Comparison of ENCODE assay signal across 8 cellular contexts in the genomic region with DNA sequence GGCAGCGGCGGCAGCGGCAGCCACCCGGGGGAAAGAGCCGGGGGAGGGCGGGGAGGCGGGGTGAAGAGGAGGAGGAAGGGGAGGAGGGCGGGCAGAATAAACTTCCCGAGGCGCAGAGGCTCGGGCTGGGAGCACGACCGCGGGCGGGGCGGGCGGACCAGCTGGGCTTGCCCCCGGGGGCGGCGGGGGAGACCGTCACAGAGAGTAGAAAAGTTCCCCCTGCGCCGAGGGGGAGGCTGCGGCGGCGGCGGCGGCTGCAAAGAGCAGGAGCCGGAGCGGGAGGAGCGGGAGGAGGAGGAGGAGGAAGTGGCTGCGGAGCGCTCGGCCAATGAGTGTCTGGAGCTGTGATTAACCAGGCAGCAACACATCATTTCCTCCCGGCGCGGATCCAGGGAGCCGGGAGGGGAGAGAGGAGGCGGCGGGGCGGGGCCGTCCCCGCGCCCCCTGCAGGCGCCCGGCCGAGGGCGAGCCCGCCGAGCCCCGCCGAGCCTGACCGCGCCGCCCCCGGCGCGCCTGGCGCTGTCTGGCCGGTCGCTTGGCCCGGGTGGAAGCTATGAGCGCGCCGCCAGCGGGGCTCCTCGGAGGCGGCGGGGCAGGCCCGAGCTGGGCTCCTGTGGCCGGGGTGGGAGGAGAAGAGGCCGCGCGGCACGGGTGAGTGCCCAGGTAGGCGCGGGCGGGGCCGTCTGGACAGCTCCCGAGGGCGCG. TPM values are rescaled to one million over a fixed set of nuclear protein-coding genes. Genes with fewer than 3 reads are reported as not detected.
A peak's percentile ranks its signal among the peaks of the same experiment; 100 is the strongest.
DNase-seq lines count a peak whose midpoint lies in the region; ATAC-seq and TF ChIP-seq lines count a peak whose summit lies in the region.

Gene ACVR1 (minus strand): TSS at position 265 of the 705 bp plus-strand sequence. CDS start 76,837 bp downstream, outside the sequence.

- DNase-seq in DMS153 (lab: John Stamatoyannopoulos, UW) (peak; percentile 90), Peyer's patch (peak; percentile 89 to 97 (median 95)), esophagus muscularis mucosa (ENCODE audit: extremely low spot score) (peak; percentile 98)
- peak; percentile 87 to 89 for DNase-seq in activated T-cell treated with anti-CD3 and anti-CD28 coated beads, Interleukin-2, amount 50 U/mL, for 72 hours
- peak; percentile 47 to 48 for DNase-seq in stimulated activated CD8-positive, alpha-beta memory T cell treated with anti-CD3 and anti-CD28 coated beads, Interleukin-7, amount 100 ng/mL, for 1 hour (ENCODE audit: low read depth in 2 of 2)

- no peaks in the 10 kb centered on the region for H3K9me3 Mint-ChIP-seq in activated T-cell treated with anti-CD3 and anti-CD28 coated beads, Interleukin-2, amount 50 U/mL, for 72 hours

- H3K9ac ChIP-seq in muscle layer of colon (ENCODE audit: low read length): peak within 1 kb of the TSS; percentile 70

- intact Hi-C loops in esophagus muscularis mucosa (cut with DNase I): loop anchor here (2.0 to 5.0 kb wide), 2 partner anchors 87 to 136 kb away; no protein-coding TSS in a partner anchor

- H3K36me3 ChIP-seq in Peyer's patch (no peaks in the 10 kb centered on the region), esophagus muscularis mucosa (no peaks in the 10 kb centered on the region), muscle layer of colon (ENCODE audit: insufficient read depth, low read length) (no peaks in the 10 kb centered on the region)

- H3K4me1 ChIP-seq in Peyer's patch: peaks cover 0 to 28% (median 3%) of the 10 kb centered on the region in 4 donors
- peaks cover 16 to 49% (median 46%) of the 10 kb centered on the region in 4 donors for H3K4me1 ChIP-seq in esophagus muscularis mucosa
- H3K4me1 ChIP-seq in muscle layer of colon (ENCODE audit: insufficient read depth, low read length): peaks cover 43% of the 10 kb centered on the region

- H3K4me3 ChIP-seq in Peyer's patch (peak within 1 kb of the TSS; percentile 70 to 98 (median 86)), esophagus muscularis mucosa (peak within 1 kb of the TSS; percentile 79 to 93 (median 90)), muscle layer of colon (ENCODE audit: low read depth in 1 of 2, low read length in 2 of 2) (peak within 1 kb of the TSS; percentile 80 to 86)

- H3K27ac ChIP-seq in Peyer's patch: peak within 1 kb of the TSS; percentile 87 to 99 (median 96)
- peak within 1 kb of the TSS; percentile 94 to 98 (median 96) for H3K27ac ChIP-seq in esophagus muscularis mucosa (replicated peaks in 1 of 4)
- H3K27ac ChIP-seq in muscle layer of colon (ENCODE audit: low read depth, low read length): peak within 1 kb of the TSS; percentile 92

- H3K27me3 Mint-ChIP-seq in activated T-cell treated with anti-CD3 and anti-CD28 coated beads, Interleukin-2, amount 50 U/mL, for 72 hours (ENCODE audit: low read depth): no peaks in the 10 kb centered on the region

- H3K27me3 ChIP-seq in Peyer's patch (no peaks in the 10 kb centered on the region), esophagus muscularis mucosa (no peaks in the 10 kb centered on the region), muscle layer of colon (ENCODE audit: control insufficient read depth in 1 of 2, insufficient read depth in 2 of 2, low read length in 2 of 2) (no peaks in the 10 kb centered on the region)

- peak; percentile 55 to 81 for TF ChIP-seq POLR2A in Peyer's patch (IDR thresholded peaks at IDR 0.05)
- peak; percentile 55 for TF ChIP-seq POLR2A in esophagus muscularis mucosa (IDR thresholded peaks at IDR 0.05; ENCODE audit: low read depth)

- TF ChIP-seq RAD21 in Ishikawa (IDR thresholded peaks at IDR 0.05; ENCODE audit: low read depth): peak; percentile 8; the same call in 1 of the 2 replicates

- no peaks in the 10 kb centered on the region for H3K9me3 ChIP-seq in Peyer's patch
- peaks cover 0 to 3% (median 0%) of the 10 kb centered on the region in 4 donors for H3K9me3 ChIP-seq in esophagus muscularis mucosa
- no peaks in the 10 kb centered on the region for H3K9me3 ChIP-seq in muscle layer of colon (ENCODE audit: low read length)

- peak within 1 kb of the TSS; percentile 96 for H3K27ac Mint-ChIP-seq in activated T-cell treated with anti-CD3 and anti-CD28 coated beads, Interleukin-2, amount 50 U/mL, for 72 hours

- TF ChIP-seq CTCF in Peyer's patch (IDR thresholded peaks at IDR 0.05): peak in 3 of 6 experiments; percentile 56 to 77 (median 64)
- peak; percentile 14 to 53 (median 40) for TF ChIP-seq CTCF in esophagus muscularis mucosa (IDR thresholded peaks at IDR 0.05)

- peaks cover 5 to 7% of the 10 kb centered on the region in 2 donors for H3K36me3 Mint-ChIP-seq in activated T-cell treated with anti-CD3 and anti-CD28 coated beads, Interleukin-2, amount 50 U/mL, for 72 hours (ENCODE audit: insufficient read depth in 2 of 2)

- peaks cover 66% of the 10 kb centered on the region for H3K4me1 Mint-ChIP-seq in activated T-cell treated with anti-CD3 and anti-CD28 coated beads, Interleukin-2, amount 50 U/mL, for 72 hours (ENCODE audit: low read depth)

- TF ChIP-seq EP300 in Ishikawa (IDR thresholded peaks at IDR 0.05; ENCODE audit: borderline replicate concordance) (no peak; the same call in 1 of the 2 replicates), esophagus muscularis mucosa (IDR thresholded peaks at IDR 0.05) (no peak)

- ATAC-seq in GM21619 (IDR thresholded peaks at IDR 0.05; ENCODE audit: unreplicated experiment): peak; percentile 87
- peak; percentile 86 to 87 for ATAC-seq in activated T-cell treated with anti-CD3 and anti-CD28 coated beads, Interleukin-2, amount 50 U/mL, for 72 hours (replicated peaks in 1 of 2)

- 1% methylated on average over 15 of the region's 82 CpGs for WGBS in esophagus muscularis mucosa

- peak within 1 kb of the TSS; percentile 88 to 95 for H3K4me3 Mint-ChIP-seq in activated T-cell treated with anti-CD3 and anti-CD28 coated beads, Interleukin-2, amount 50 U/mL, for 72 hours

TF ChIP-seq in Ishikawa, 13 proteins besides CTCF, POLR2A, EP300 and RAD21:
- no peak for TF ChIP-seq CEBPB (IDR thresholded peaks at IDR 0.05)
- TF ChIP-seq ZBTB7A (IDR thresholded peaks at IDR 0.05; ENCODE audit: low read depth): peak; percentile 29; the same call in 1 of the 2 replicates
- TF ChIP-seq TCF12 (IDR thresholded peaks at IDR 0.05; ENCODE audit: low read depth): no peak; the same call in 1 of the 2 replicates
- 0 out of 2 replicates have a peak, but pooled peaks have one; percentile 41 for TF ChIP-seq CREB1 (IDR thresholded peaks at IDR 0.05; ENCODE audit: low read depth)
- peak; percentile 66 for TF ChIP-seq REST (IDR thresholded peaks at IDR 0.05; ENCODE audit: low read depth)
- TF ChIP-seq NFIC (IDR thresholded peaks at IDR 0.05): peak; percentile 50; the same call in 1 of the 2 replicates
- TF ChIP-seq YY1 (IDR thresholded peaks at IDR 0.05; ENCODE audit: low read depth): no peak
- peak; percentile 4; the same call in 1 of the 2 replicates for TF ChIP-seq MAX (IDR thresholded peaks at IDR 0.05)

RNA-seq across cellular contexts. Expression of gene ACVR1, which starts in this region (rescaled TPM):
- total RNA-seq in Peyer's patch (10 to 100 TPM; 11.8 to 16.5 (median 14.3) TPM), esophagus muscularis mucosa (10 to 100 TPM; 25.2 to 39.1 (median 32.3) TPM)
- total RNA-seq in activated T-cell treated with anti-CD3 and anti-CD28 coated beads, Interleukin-2, amount 50 U/mL, for 72 hours: 10 to 100 TPM; 28.3 to 29.7 TPM

Comparison
In these comparisons a context has a peak if more than half of its experiments do, and no peak if none do; other contexts are left out.
1. Peak in every context shown above with its lines: DNase-seq, ATAC-seq, H3K4me3 ChIP-seq and H3K27ac ChIP-seq.
2. DNase-seq: peak in every context shown above with its lines; median percentile 98 in esophagus muscularis mucosa; 95 in Peyer's patch; 90 in DMS153; 88 in activated T-cell treated with anti-CD3 and anti-CD28 coated beads, Interleukin-2, amount 50 U/mL, for 72 hours; 48 in stimulated activated CD8-positive, alpha-beta memory T cell treated with anti-CD3 and anti-CD28 coated beads, Interleukin-7, amount 100 ng/mL, for 1 hour.